ENCODE assay signal across 23 cellular contexts in the genomic region with DNA sequence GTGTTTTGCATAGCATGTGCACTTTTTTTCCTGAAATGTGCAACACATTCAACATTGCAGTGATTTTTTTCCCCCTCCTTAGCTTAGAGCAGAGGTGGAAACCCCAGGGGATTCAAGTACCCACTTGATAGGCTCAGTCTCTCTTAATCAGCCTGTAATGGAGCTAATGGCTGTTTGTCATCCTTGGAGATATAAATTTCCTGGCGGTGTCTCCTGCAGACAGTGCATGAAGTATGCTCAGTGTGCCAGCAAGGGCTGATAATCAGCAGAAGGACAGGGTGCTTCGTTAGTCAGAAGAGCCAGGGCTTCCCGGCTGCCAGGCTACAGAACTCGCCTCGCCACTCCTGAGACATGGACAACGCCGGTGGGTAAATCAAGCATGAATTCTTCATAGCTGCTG.
DNase-seq lines count a peak whose midpoint lies in the region; ATAC-seq, FAIRE-seq and TF ChIP-seq lines count a peak whose summit lies in the region.
"Had no signal": no experiment of that assay in that cellular context is flagged by ENCODE, and none has a peak within 500 bp of the region (broad histone marks: within the 10 kb centered on the region; RNA-seq: fewer than 3 reads in every experiment).

No MANE protein-coding gene starts in this region.

- H3K4me1 ChIP-seq in keratinocyte (ENCODE audit: control insufficient read depth, extremely low read depth, insufficient read depth, low read length) = no peaks in the 10 kb centered on the region
- H3K4me1 ChIP-seq in upper lobe of right lung = no peaks in the 10 kb centered on the region
- H3K4me1 ChIP-seq: uterus had no signal

- intact Hi-C loops in left ventricle myocardium superior (cut with micrococcal nuclease) (no loop called here), cardiac septum (cut with DNase I) (no loop called here), upper lobe of right lung (cut with DNase I) (no loop called here)
- intact Hi-C loops in activated T-helper 1 cell treated with anti-CD3 and anti-CD28 coated beads, Interleukin-12 subunit alpha, Interleukin-12 subunit beta, Interleukin-2, Interleukin-4 antibody, amounts not matched to agents 30 ng/mL and 10 ng/mL and 1 ng/mL, durations not matched to agents 14 hours and 24 hours and 36 hours (cut with micrococcal nuclease) = no loop called here

- dilution Hi-C loops in keratinocyte (cut with MboI; ENCODE audit: extremely low pct_ligation_motif_present, low sequenced_read_pairs) = no loop called here

- no peaks in the 10 kb centered on the region for H3K27me3 Mint-ChIP-seq in activated T-helper 1 cell treated with anti-CD3 and anti-CD28 coated beads, Interleukin-12 subunit alpha, Interleukin-12 subunit beta, Interleukin-2, Interleukin-4 antibody, amounts not matched to agents 30 ng/mL and 10 ng/mL and 1 ng/mL, durations not matched to agents 14 hours and 24 hours and 36 hours (ENCODE audit: insufficient read depth)
- H3K27me3 Mint-ChIP-seq: activated CD8-positive, alpha-beta T cell treated with anti-CD3 and anti-CD28 coated beads for 36 hours; CD8-positive, alpha-beta memory T cell; natural killer cell treated with Interleukin-12 subunit alpha and Interleukin-12 subunit beta and Interleukin-15 and Interleukin-18, amount 100 ng/mL, for 72 hours had no signal

- H3K27ac ChIP-seq in keratinocyte (ENCODE audit: control insufficient read depth, insufficient read depth, low read length) (no peak overlapping the region), upper lobe of right lung (no peak overlapping the region)
- H3K27ac ChIP-seq: cardiac muscle cell, heart right ventricle, RWPE1, uterus, WERI-Rb-1 had no signal

- peak overlapping the region; percentile 20 for H2AFZ ChIP-seq in keratinocyte (ENCODE audit: control insufficient read depth, low read length)

- DNase-seq in left ventricle myocardium superior (no peak), cardiac septum (ENCODE audit: low spot score) (no peak), NCI-H82 (lab: John Stamatoyannopoulos, UW) (peak; percentile 92), keratinocyte (ENCODE audit: low read depth, low spot score) (no peak), upper lobe of right lung (no peak)
- DNase-seq in activated T-helper 1 cell treated with anti-CD3 and anti-CD28 coated beads, Interleukin-12 subunit alpha, Interleukin-12 subunit beta, Interleukin-2, Interleukin-4 antibody, amounts not matched to agents 30 ng/mL and 10 ng/mL and 1 ng/mL, durations not matched to agents 14 hours and 24 hours and 36 hours (ENCODE audit: low spot score) = no peak
- no peak for DNase-seq in activated T-cell treated with anti-CD3 and anti-CD28 coated beads, Interleukin-2, amount 50 U/mL, for 48 hours
- DNase-seq: activated CD8-positive, alpha-beta T cell treated with anti-CD3 and anti-CD28 coated beads for 36 hours; activated naive CD8-positive, alpha-beta T cell treated with anti-CD3 and anti-CD28 coated beads, Interleukin-2, amount 10 ng/mL, durations not matched to agents 7 days and 5 days; activated T-cell treated with anti-CD3 and anti-CD28 coated beads, Interleukin-2, amount 50 U/mL, for 4 hours; CD8-positive, alpha-beta memory T cell; effector CD8-positive, alpha-beta T cell; heart right ventricle; HFFc6; NCI-H1930; stomach; uterus; WERI-Rb-1 had no signal

- H3K9me3 Mint-ChIP-seq in activated T-helper 1 cell treated with anti-CD3 and anti-CD28 coated beads, Interleukin-12 subunit alpha, Interleukin-12 subunit beta, Interleukin-2, Interleukin-4 antibody, amounts not matched to agents 30 ng/mL and 10 ng/mL and 1 ng/mL, durations not matched to agents 14 hours and 24 hours and 36 hours = no peaks in the 10 kb centered on the region
- H3K9me3 Mint-ChIP-seq: activated CD8-positive, alpha-beta T cell treated with anti-CD3 and anti-CD28 coated beads for 36 hours; activated naive CD8-positive, alpha-beta T cell treated with anti-CD3 and anti-CD28 coated beads, Interleukin-2, amount 10 ng/mL, durations not matched to agents 7 days and 5 days; activated T-cell treated with anti-CD3 and anti-CD28 coated beads, Interleukin-2, amount 50 U/mL, for 4 hours; CD8-positive, alpha-beta memory T cell; HFFc6; natural killer cell treated with Interleukin-12 subunit alpha and Interleukin-12 subunit beta and Interleukin-15 and Interleukin-18, amount 100 ng/mL, for 72 hours had no signal

- FAIRE-seq in keratinocyte (lab: Jason Lieb, UNC) = no peak
- FAIRE-seq: HTR-8/SVneo had no signal

- peaks cover 12% of the 10 kb centered on the region for H3K4me1 Mint-ChIP-seq in activated T-helper 1 cell treated with anti-CD3 and anti-CD28 coated beads, Interleukin-12 subunit alpha, Interleukin-12 subunit beta, Interleukin-2, Interleukin-4 antibody, amounts not matched to agents 30 ng/mL and 10 ng/mL and 1 ng/mL, durations not matched to agents 14 hours and 24 hours and 36 hours (ENCODE audit: low read depth)
- H3K4me1 Mint-ChIP-seq: activated naive CD8-positive, alpha-beta T cell treated with anti-CD3 and anti-CD28 coated beads, Interleukin-2, amount 10 ng/mL, durations not matched to agents 7 days and 5 days had no signal

- H3K36me3 Mint-ChIP-seq in activated T-helper 1 cell treated with anti-CD3 and anti-CD28 coated beads, Interleukin-12 subunit alpha, Interleukin-12 subunit beta, Interleukin-2, Interleukin-4 antibody, amounts not matched to agents 30 ng/mL and 10 ng/mL and 1 ng/mL, durations not matched to agents 14 hours and 24 hours and 36 hours (ENCODE audit: low read depth) = no peaks in the 10 kb centered on the region
- H3K36me3 Mint-ChIP-seq: activated naive CD8-positive, alpha-beta T cell treated with anti-CD3 and anti-CD28 coated beads, Interleukin-2, amount 10 ng/mL, durations not matched to agents 7 days and 5 days; natural killer cell treated with Interleukin-12 subunit alpha and Interleukin-12 subunit beta and Interleukin-15 and Interleukin-18, amount 100 ng/mL, for 72 hours had no signal

- H3K4me3 Mint-ChIP-seq in activated T-helper 1 cell treated with anti-CD3 and anti-CD28 coated beads, Interleukin-12 subunit alpha, Interleukin-12 subunit beta, Interleukin-2, Interleukin-4 antibody, amounts not matched to agents 30 ng/mL and 10 ng/mL and 1 ng/mL, durations not matched to agents 14 hours and 24 hours and 36 hours = no peak overlapping the region
- H3K4me3 Mint-ChIP-seq: activated CD8-positive, alpha-beta T cell treated with anti-CD3 and anti-CD28 coated beads for 36 hours; activated naive CD8-positive, alpha-beta T cell treated with anti-CD3 and anti-CD28 coated beads, Interleukin-2, amount 10 ng/mL, durations not matched to agents 7 days and 5 days; activated T-cell treated with anti-CD3 and anti-CD28 coated beads, Interleukin-2, amount 50 U/mL, for 4 hours; HFFc6; natural killer cell treated with Interleukin-12 subunit alpha and Interleukin-12 subunit beta and Interleukin-15 and Interleukin-18, amount 100 ng/mL, for 72 hours had no signal

- no peaks in the 10 kb centered on the region for H3K9me3 ChIP-seq in keratinocyte (ENCODE audit: control insufficient read depth, low read depth, low read length)
- H3K9me3 ChIP-seq in upper lobe of right lung = no peaks in the 10 kb centered on the region
- H3K9me3 ChIP-seq: heart right ventricle, stomach, uterus had no signal

- TF ChIP-seq CTCF in keratinocyte (optimal IDR thresholded peaks at IDR 0.05 in 1 of 3, IDR thresholded peaks at IDR 0.05 in 1 of 3, conservative IDR thresholded peaks at IDR 0.05 in 1 of 3; ENCODE audit: extremely low read depth in 1 of 3, insufficient read depth in 2 of 3, low read length in 3 of 3) (no peak), upper lobe of right lung (IDR thresholded peaks at IDR 0.05) (no peak)

- no peaks in the 10 kb centered on the region for H4K20me1 ChIP-seq in keratinocyte (ENCODE audit: control insufficient read depth, extremely low read depth, insufficient read depth, low read length)

- ATAC-seq in left ventricle myocardium superior (peak; percentile 44), upper lobe of right lung (peak; percentile 39), GM19397 (IDR thresholded peaks at IDR 0.05; ENCODE audit: unreplicated experiment) (no peak)
- ATAC-seq: activated T-cell treated with anti-CD3 and anti-CD28 coated beads, Interleukin-2, amount 50 U/mL, for 4 hours; natural killer cell treated with Interleukin-12 subunit alpha and Interleukin-12 subunit beta and Interleukin-15 and Interleukin-18, amount 100 ng/mL, for 72 hours had no signal

- H3K27me3 ChIP-seq in keratinocyte (ENCODE audit: control insufficient read depth, extremely low read depth, insufficient read depth, low read length) (no peaks in the 10 kb centered on the region), upper lobe of right lung (no peaks in the 10 kb centered on the region)
- H3K27me3 ChIP-seq: cardiac muscle cell, heart right ventricle, stomach, uterus had no signal

- peak overlapping the region; percentile 50 for H3K4me2 ChIP-seq in keratinocyte (ENCODE audit: control insufficient read depth, extremely low read depth, insufficient read depth, low read depth, low read length)

- no peak overlapping the region for H3K27ac Mint-ChIP-seq in activated T-helper 1 cell treated with anti-CD3 and anti-CD28 coated beads, Interleukin-12 subunit alpha, Interleukin-12 subunit beta, Interleukin-2, Interleukin-4 antibody, amounts not matched to agents 30 ng/mL and 10 ng/mL and 1 ng/mL, durations not matched to agents 14 hours and 24 hours and 36 hours
- H3K27ac Mint-ChIP-seq: activated CD8-positive, alpha-beta T cell treated with anti-CD3 and anti-CD28 coated beads for 36 hours; activated naive CD8-positive, alpha-beta T cell treated with anti-CD3 and anti-CD28 coated beads, Interleukin-2, amount 10 ng/mL, durations not matched to agents 7 days and 5 days; HFFc6; natural killer cell treated with Interleukin-12 subunit alpha and Interleukin-12 subunit beta and Interleukin-15 and Interleukin-18, amount 100 ng/mL, for 72 hours had no signal

- H3K79me2 ChIP-seq in keratinocyte (ENCODE audit: control insufficient read depth, insufficient read depth, low read length) = no peaks in the 10 kb centered on the region

- H3K4me3 ChIP-seq in keratinocyte (ENCODE audit: control insufficient read depth in 2 of 3, extremely low read depth in 1 of 3, insufficient read depth in 2 of 3, low read depth in 1 of 3, low read length in 3 of 3) (no peak overlapping the region), upper lobe of right lung (no peak overlapping the region)
- H3K4me3 ChIP-seq: cardiac muscle cell, heart right ventricle, stomach, uterus had no signal

- no peak overlapping the region for H3K9ac ChIP-seq in keratinocyte (ENCODE audit: control insufficient read depth, extremely low read depth, insufficient read depth, low read length)

- no peaks in the 10 kb centered on the region for H3K9me1 ChIP-seq in keratinocyte (ENCODE audit: control insufficient read depth, extremely low read depth, insufficient read depth, low read length)

- no peaks in the 10 kb centered on the region for H3K36me3 ChIP-seq in keratinocyte (ENCODE audit: control insufficient read depth in 2 of 2, extremely low read depth in 1 of 2, insufficient read depth in 2 of 2, low read length in 2 of 2)
- H3K36me3 ChIP-seq in upper lobe of right lung = no peaks in the 10 kb centered on the region
- H3K36me3 ChIP-seq: cardiac muscle cell, heart right ventricle, stomach, uterus, WERI-Rb-1 had no signal
